ENCODE assay signal across 9 cellular contexts in the genomic region with DNA sequence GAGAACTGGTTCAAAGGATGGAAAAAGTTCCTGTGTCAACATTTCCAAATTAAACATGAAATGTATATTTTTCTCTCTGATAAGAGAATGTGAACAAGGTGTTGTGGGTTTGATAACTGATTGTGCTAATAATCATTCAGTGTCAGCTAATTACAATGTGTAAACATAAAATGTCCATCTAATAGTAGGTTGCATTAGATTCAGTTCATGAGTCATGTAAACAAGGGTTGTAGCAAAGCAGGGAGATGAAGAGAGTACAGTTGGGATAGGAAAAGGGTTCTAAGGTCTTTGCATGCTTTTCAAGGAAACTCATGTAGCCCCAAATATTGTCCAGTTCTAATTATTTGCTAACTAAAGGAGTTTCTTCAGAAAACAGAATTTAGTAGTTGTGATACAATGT. TPM values are rescaled to one million over a fixed set of nuclear protein-coding genes. Genes with fewer than 3 reads are reported as not detected.
"Had no signal": no experiment of that assay in that cellular context is flagged by ENCODE, and none has a peak within 500 bp of the region (broad histone marks: within the 10 kb centered on the region; RNA-seq: fewer than 3 reads in every experiment).

No MANE protein-coding gene starts in this region.

- H3K36me3 Mint-ChIP-seq: IgD-negative memory B cell had no signal

- H3K36me3 ChIP-seq: HAP-1 had no signal

- H3K9me3 ChIP-seq: HAP-1 had no signal

- H2AFZ ChIP-seq: GM23248 had no signal

- H3K27ac ChIP-seq: GM23248 had no signal

- DNase-seq: GM23248, GOT3, H7, Kasumi-1, KBM-7 had no signal

- H3K27ac Mint-ChIP-seq: IgD-negative memory B cell had no signal

- H3K9me3 Mint-ChIP-seq: IgD-negative memory B cell had no signal

- FAIRE-seq: HTR-8/SVneo had no signal

- H3K9ac ChIP-seq: GM23248 had no signal

- H3K4me3 Mint-ChIP-seq: IgD-negative memory B cell had no signal

- H3K4me3 ChIP-seq: GM23248, HAP-1 had no signal

RNA-seq across cellular contexts. Expression of a gene that starts 55.4 kb away (rescaled TPM):
- total RNA-seq: HT-29 had no signal
